ENCODE assay signal across 8 cellular contexts in the genomic region with DNA sequence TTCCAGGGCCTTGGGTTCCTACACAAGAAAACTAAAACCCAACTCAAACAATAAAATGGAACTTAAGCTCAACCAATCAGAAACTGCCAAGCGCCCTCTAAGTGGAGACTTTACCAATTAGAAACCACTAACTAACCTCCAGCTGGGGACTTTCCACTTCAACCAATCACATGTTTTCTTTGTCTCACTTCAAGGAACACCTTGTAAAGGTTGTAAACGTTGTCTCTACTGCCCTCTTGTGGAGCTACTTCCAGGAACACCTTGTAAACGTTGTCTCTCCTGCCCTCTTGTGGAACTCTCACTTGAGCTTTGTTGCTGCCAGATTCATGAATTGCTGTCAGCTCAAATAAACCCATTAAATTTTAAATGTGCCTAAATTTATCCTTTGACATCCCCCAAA. TPM values are rescaled to one million over a fixed set of nuclear protein-coding genes. Genes with fewer than 3 reads are reported as not detected.
DNase-seq lines count a peak whose midpoint lies in the region; ATAC-seq, FAIRE-seq and TF ChIP-seq lines count a peak whose summit lies in the region.
"Not testable (repeated sequence)": the region's sequence is repeated elsewhere in the genome, so short reads cannot be mapped to it uniquely, and the experiment has no call there.

No MANE protein-coding gene starts in this region.

- H3K27me3 ChIP-seq in DND-41 (ENCODE audit: insufficient read depth, low read length, poor library complexity), result not testable (repeated sequence)

- not testable (repeated sequence) for H4K20me1 ChIP-seq in DND-41 (ENCODE audit: insufficient read depth, low read length)

- H2AFZ ChIP-seq in DND-41 (ENCODE audit: low read depth, low read length), result not testable (repeated sequence)

- not testable (repeated sequence) for H3K79me2 ChIP-seq in DND-41 (ENCODE audit: insufficient read depth, low read length)

- H3K4me2 ChIP-seq in DND-41 (ENCODE audit: insufficient read depth, low read length), result not testable (repeated sequence)

- H3K4me1 Mint-ChIP-seq in activated naive CD8-positive, alpha-beta T cell treated with anti-CD3 and anti-CD28 coated beads, Interleukin-2, amount 50 U/mL, for 24 hours; naive B cell: not testable (repeated sequence)

- not testable (repeated sequence) for DNase-seq in DND-41; HTR-8/SVneo (ENCODE audit: insufficient read length, low spot score); activated naive CD8-positive, alpha-beta T cell treated with anti-CD3 and anti-CD28 coated beads, Interleukin-2, amount 50 U/mL, for 24 hours; kidney; naive B cell; stimulated activated naive CD8-positive, alpha-beta T cell treated with anti-CD3 and anti-CD28 coated beads, Interleukin-15, Interleukin-2, amounts not matched to agents 100 U/mL and 50 U/mL, for 24 hours

- not testable (repeated sequence) for H3K4me3 Mint-ChIP-seq in activated naive CD8-positive, alpha-beta T cell treated with anti-CD3 and anti-CD28 coated beads, Interleukin-2, amount 50 U/mL, for 24 hours; naive B cell

- not testable (repeated sequence) for H3K4me3 ChIP-seq in DND-41 (ENCODE audit: low read depth in 1 of 2, low read length in 2 of 2); kidney (ENCODE audit: low read length in 2 of 2)

- H3K9ac ChIP-seq in DND-41 (ENCODE audit: low read depth, low read length); kidney (ENCODE audit: low read length in 2 of 2): not testable (repeated sequence)

- ATAC-seq in DND-41 (ENCODE audit: insufficient read depth, low read depth) (peak; percentile 85), naive B cell (ENCODE audit: low read depth in 2 of 2) (peak; percentile 49 to 62)
- peak; percentile 38 to 63 for ATAC-seq in activated CD4-positive, CD25-positive, alpha-beta regulatory T cell treated with anti-CD3 and anti-CD28 coated beads, Interleukin-2, amount 50 U/mL, for 24 hours
- ATAC-seq in activated naive CD8-positive, alpha-beta T cell treated with anti-CD3 and anti-CD28 coated beads, Interleukin-2, amount 50 U/mL, for 24 hours, result peak; percentile 65
- ATAC-seq in stimulated activated naive CD8-positive, alpha-beta T cell treated with anti-CD3 and anti-CD28 coated beads, Interleukin-15, Interleukin-2, amounts not matched to agents 100 U/mL and 50 U/mL, for 24 hours, result peak; percentile 63

- not testable (repeated sequence) for H3K4me1 ChIP-seq in DND-41 (ENCODE audit: insufficient read depth, low read length); kidney (ENCODE audit: control insufficient read depth in 1 of 2, insufficient read depth in 1 of 2, low read depth in 1 of 2, low read length in 2 of 2)

- H3K27ac Mint-ChIP-seq in activated naive CD8-positive, alpha-beta T cell treated with anti-CD3 and anti-CD28 coated beads, Interleukin-2, amount 50 U/mL, for 24 hours; naive B cell: not testable (repeated sequence)

- not testable (repeated sequence) for H3K36me3 Mint-ChIP-seq in activated naive CD8-positive, alpha-beta T cell treated with anti-CD3 and anti-CD28 coated beads, Interleukin-2, amount 50 U/mL, for 24 hours (ENCODE audit: low read depth); naive B cell

- not testable (repeated sequence) for H3K27me3 Mint-ChIP-seq in activated naive CD8-positive, alpha-beta T cell treated with anti-CD3 and anti-CD28 coated beads, Interleukin-2, amount 50 U/mL, for 24 hours; naive B cell

- FAIRE-seq in HTR-8/SVneo (lab: Jason Lieb, UNC) (peak; percentile 83), endometrium (lab: Jason Lieb, UNC) (peak; percentile 86), kidney (lab: Jason Lieb, UNC) (peak; percentile 90)

- H3K27ac ChIP-seq in DND-41 (ENCODE audit: low read length); kidney (ENCODE audit: low read depth in 2 of 2, low read length in 2 of 2): not testable (repeated sequence)

- intact Hi-C loops in kidney (cut with DNase I), result not testable (repeated sequence)

- not testable (repeated sequence) for H3K36me3 ChIP-seq in DND-41 (ENCODE audit: insufficient read depth, low read length); kidney (ENCODE audit: control insufficient read depth in 1 of 2, insufficient read depth in 2 of 2, low read length in 2 of 2)

- not testable (repeated sequence) for TF ChIP-seq CTCF in DND-41 (IDR thresholded peaks at IDR 0.05; ENCODE audit: borderline replicate concordance, extremely low read depth, low read length, poor library complexity, severe bottlenecking); kidney (IDR thresholded peaks at IDR 0.05; ENCODE audit: borderline replicate concordance, extremely low read depth, insufficient read depth)

- not testable (repeated sequence) for H3K9me3 Mint-ChIP-seq in activated naive CD8-positive, alpha-beta T cell treated with anti-CD3 and anti-CD28 coated beads, Interleukin-2, amount 50 U/mL, for 24 hours; naive B cell

- not testable (repeated sequence) for H3K9me3 ChIP-seq in DND-41 (ENCODE audit: insufficient read depth, low read length, severe bottlenecking); kidney (ENCODE audit: control insufficient read depth in 1 of 2, low read length in 2 of 2)

RNA-seq across cellular contexts. Expression of a gene that starts 54.2 kb away (rescaled TPM):
- 25.3 TPM for total RNA-seq in kidney
- polyA plus RNA-seq in kidney (ENCODE audit: insufficient read depth, low read depth, low replicate concordance) (12.9 TPM), naive B cell (ENCODE audit: low read depth in 6 of 6) (10 to 100 TPM; 21.7 to 33.2 (median 28.0) TPM)
